26 cellular contexts compared by ENCODE assay signal in genomic region chr10:129673292-129673691, GRCh38.
"Had no signal": no experiment of that assay in that cellular context is flagged by ENCODE, and none has a peak within 500 bp of the region (broad histone marks: within the 10 kb centered on the region; RNA-seq: fewer than 3 reads in every experiment).

No MANE protein-coding gene starts in this region.

- ATAC-seq: natural killer cell; right cardiac atrium; sciatic nerve; stimulated activated naive B cell treated with anti-CD40 and anti-IgM and Interleukin-4, amounts not matched to agents 10 μg/mL and 1 μg/mL and 100 μg/mL, for 72 hours; stimulated activated naive CD8-positive, alpha-beta T cell treated with anti-CD3 and anti-CD28 coated beads, Interleukin-15, Interleukin-2, amounts not matched to agents 100 U/mL and 50 U/mL, for 24 hours had no signal

- H3K4me1 Mint-ChIP-seq: mesothelial cell of epicardium, natural killer cell had no signal

- H3K9me3 Mint-ChIP-seq: natural killer cell had no signal

- H3K9me3 ChIP-seq: ovary, prostate gland, testis, thyroid gland, transverse colon, vagina had no signal

- H3K27me3 Mint-ChIP-seq: naive B cell; stimulated activated naive B cell treated with anti-CD40 and anti-IgM and Interleukin-4, amounts not matched to agents 10 μg/mL and 1 μg/mL and 100 μg/mL, for 72 hours had no signal

- H3K4me3 ChIP-seq: left ventricle myocardium inferior, lung, ovary, prostate gland, skin epidermis, stomach, testis, thyroid gland, transverse colon, upper lobe of left lung, vagina had no signal

- H3K36me3 Mint-ChIP-seq: natural killer cell had no signal

- H3K27me3 ChIP-seq: ovary, stomach, testis, thyroid gland, transverse colon, upper lobe of left lung, vagina had no signal

- H3K27ac ChIP-seq: left ventricle myocardium inferior, ovary, prostate gland, skin epidermis, stomach, testis, thyroid gland, transverse colon, upper lobe of left lung, vagina had no signal

- H3K36me3 ChIP-seq: left ventricle myocardium inferior, ovary, prostate gland, stomach, thyroid gland, transverse colon, upper lobe of left lung, vagina had no signal

- H3K4me3 Mint-ChIP-seq: mesothelial cell of epicardium; naive B cell; natural killer cell; nephron progenitor cell; stimulated activated naive B cell treated with anti-CD40 and anti-IgM and Interleukin-4, amounts not matched to agents 10 μg/mL and 1 μg/mL and 100 μg/mL, for 72 hours had no signal

- DNase-seq: islet precursor cell; left ventricle myocardium inferior; mesendoderm; naive B cell; natural killer cell; nephron progenitor cell; ovary; retina; right cardiac atrium; stimulated activated CD4-positive, alpha-beta T cell treated with anti-CD3 and anti-CD28 coated beads, Interleukin-12 subunit alpha, Interleukin-12 subunit beta, amount 100 ng/mL, for 4 hours; stimulated activated CD4-positive, alpha-beta T cell treated with anti-CD3 and anti-CD28 coated beads, Interleukin-15, amount 100 ng/mL, for 24 hours; stimulated activated CD4-positive, alpha-beta T cell treated with anti-CD3 and anti-CD28 coated beads, Interleukin-2, amount 100 ng/mL, for 24 hours; stimulated activated CD4-positive, alpha-beta T cell treated with anti-CD3 and anti-CD28 coated beads, Interleukin-4, amount 100 ng/mL, for 1 hour; stimulated activated naive B cell treated with anti-CD40 and anti-IgM and Interleukin-4, amounts not matched to agents 10 μg/mL and 1 μg/mL and 100 μg/mL, for 72 hours; stimulated activated naive CD8-positive, alpha-beta T cell treated with anti-CD3 and anti-CD28 coated beads, Interleukin-15, Interleukin-2, amounts not matched to agents 100 U/mL and 50 U/mL, for 24 hours; stomach; testis; thyroid gland; transverse colon; upper lobe of left lung had no signal

- H3K27ac Mint-ChIP-seq: mesothelial cell of epicardium; naive B cell; natural killer cell; nephron progenitor cell; stimulated activated naive B cell treated with anti-CD40 and anti-IgM and Interleukin-4, amounts not matched to agents 10 μg/mL and 1 μg/mL and 100 μg/mL, for 72 hours had no signal

- H3K4me1 ChIP-seq: left ventricle myocardium inferior, prostate gland, stomach, thyroid gland, transverse colon, upper lobe of left lung, vagina had no signal
